1 cellular context compared by ENCODE assay signal in genomic region chr3:195160908-195161434, GRCh38.
TF ChIP-seq lines count a peak whose summit lies in the region.

No MANE protein-coding gene starts in this region.

TF ChIP-seq in K562, 482 proteins besides CTCF, POLR2A, EP300 and RAD21 (continued from another document):
- peak; percentile 51; the same call in 1 of the 2 replicates for TF ChIP-seq ZNF592 (IDR thresholded peaks at IDR 0.05)
- 0 out of 2 replicates have a peak, but pooled peaks have one; percentile 11 for TF ChIP-seq TCF3 (CRISPR knock-in tag; IDR thresholded peaks at IDR 0.05)
- TF ChIP-seq MAFK (IDR thresholded peaks at IDR 0.05; ENCODE audit: low read length): peak; percentile 19; the same call in 1 of the 2 replicates
- TF ChIP-seq HINFP (tag; conservative IDR thresholded peaks at IDR 0.05; ENCODE audit: low read depth): no peak
- peak; percentile 14 for TF ChIP-seq ZFP36 (IDR thresholded peaks at IDR 0.05; ENCODE audit: low read depth, low read length, partially characterized antibody)
- 0 out of 2 replicates have a peak, but pooled peaks have one; percentile 32 for TF ChIP-seq DMBX1 (CRISPR knock-in tag; IDR thresholded peaks at IDR 0.05; ENCODE audit: borderline replicate concordance)
- peak; percentile 63 for TF ChIP-seq MAFF (IDR thresholded peaks at IDR 0.05; ENCODE audit: low read length)
- no peak for TF ChIP-seq JUND (IDR thresholded peaks at IDR 0.05; ENCODE audit: borderline replicate concordance, low read depth, low read length)
- no peak for TF ChIP-seq JUND (tag; IDR thresholded peaks at IDR 0.05; ENCODE audit: borderline replicate concordance, low read depth, low read length)
- TF ChIP-seq ZFX (CRISPR knock-in tag; IDR thresholded peaks at IDR 0.05): peak; percentile 13
TF ChIP-seq in K562: peak in this region for 12.
